1 cellular context compared by ENCODE assay signal in the genomic region with DNA sequence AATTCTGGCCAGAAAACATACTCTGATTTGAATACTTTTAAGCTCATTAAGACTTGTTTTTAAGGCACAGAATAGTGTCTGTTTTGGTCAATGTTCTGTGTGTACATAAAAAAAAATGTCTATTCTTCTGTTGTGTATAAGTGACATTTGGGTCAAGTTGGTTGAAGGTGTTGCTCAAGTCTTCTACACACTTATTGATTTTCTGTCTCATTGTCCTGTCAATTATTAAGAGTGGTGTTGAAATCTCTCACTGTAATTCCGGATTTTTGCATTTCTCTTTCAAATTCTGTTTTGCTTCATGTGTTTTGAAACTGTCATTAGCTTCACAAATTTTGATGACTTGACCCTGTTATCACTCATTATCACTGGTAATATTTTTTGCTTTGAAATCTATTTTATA.
TF ChIP-seq lines count a peak whose summit lies in the region.

No MANE protein-coding gene starts in this region.

TF ChIP-seq in HepG2, 621 proteins besides CTCF, POLR2A, EP300 and RAD21 (continued from another document):
- TF ChIP-seq, protein P1, sequence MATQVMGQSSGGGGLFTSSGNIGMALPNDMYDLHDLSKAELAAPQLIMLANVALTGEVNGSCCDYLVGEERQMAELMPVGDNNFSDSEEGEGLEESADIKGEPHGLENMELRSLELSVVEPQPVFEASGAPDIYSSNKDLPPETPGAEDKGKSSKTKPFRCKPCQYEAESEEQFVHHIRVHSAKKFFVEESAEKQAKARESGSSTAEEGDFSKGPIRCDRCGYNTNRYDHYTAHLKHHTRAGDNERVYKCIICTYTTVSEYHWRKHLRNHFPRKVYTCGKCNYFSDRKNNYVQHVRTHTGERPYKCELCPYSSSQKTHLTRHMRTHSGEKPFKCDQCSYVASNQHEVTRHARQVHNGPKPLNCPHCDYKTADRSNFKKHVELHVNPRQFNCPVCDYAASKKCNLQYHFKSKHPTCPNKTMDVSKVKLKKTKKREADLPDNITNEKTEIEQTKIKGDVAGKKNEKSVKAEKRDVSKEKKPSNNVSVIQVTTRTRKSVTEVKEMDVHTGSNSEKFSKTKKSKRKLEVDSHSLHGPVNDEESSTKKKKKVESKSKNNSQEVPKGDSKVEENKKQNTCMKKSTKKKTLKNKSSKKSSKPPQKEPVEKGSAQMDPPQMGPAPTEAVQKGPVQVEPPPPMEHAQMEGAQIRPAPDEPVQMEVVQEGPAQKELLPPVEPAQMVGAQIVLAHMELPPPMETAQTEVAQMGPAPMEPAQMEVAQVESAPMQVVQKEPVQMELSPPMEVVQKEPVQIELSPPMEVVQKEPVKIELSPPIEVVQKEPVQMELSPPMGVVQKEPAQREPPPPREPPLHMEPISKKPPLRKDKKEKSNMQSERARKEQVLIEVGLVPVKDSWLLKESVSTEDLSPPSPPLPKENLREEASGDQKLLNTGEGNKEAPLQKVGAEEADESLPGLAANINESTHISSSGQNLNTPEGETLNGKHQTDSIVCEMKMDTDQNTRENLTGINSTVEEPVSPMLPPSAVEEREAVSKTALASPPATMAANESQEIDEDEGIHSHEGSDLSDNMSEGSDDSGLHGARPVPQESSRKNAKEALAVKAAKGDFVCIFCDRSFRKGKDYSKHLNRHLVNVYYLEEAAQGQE (IDR thresholded peaks at IDR 0.05; ENCODE audit: borderline replicate concordance in 1 of 2, low read depth in 1 of 2, low read length in 2 of 2) = no peak
- no peak for TF ChIP-seq MAFK (conservative IDR thresholded peaks at IDR 0.05 in 1 of 2, IDR thresholded peaks at IDR 0.05 in 1 of 2; ENCODE audit: low read length in 2 of 2)
- no peak for TF ChIP-seq MXI1 (IDR thresholded peaks at IDR 0.05; ENCODE audit: borderline replicate concordance, low read depth, low read length)
- no peak for TF ChIP-seq ZNF225 (CRISPR knock-in tag; IDR thresholded peaks at IDR 0.05)
- TF ChIP-seq ZNF12 (CRISPR knock-in tag; IDR thresholded peaks at IDR 0.05) = 0 out of 2 replicates have a peak, but pooled peaks have one; percentile 36
- no peak for TF ChIP-seq EEA1 (CRISPR knock-in tag; IDR thresholded peaks at IDR 0.05; ENCODE audit: borderline replicate concordance)
- no peak for TF ChIP-seq BHLHE40 (IDR thresholded peaks at IDR 0.05; ENCODE audit: low read length)
- TF ChIP-seq MIXL1 (CRISPR knock-in tag; IDR thresholded peaks at IDR 0.05) = peak; percentile 52; the same call in 1 of the 2 replicates
- TF ChIP-seq, protein P2, sequence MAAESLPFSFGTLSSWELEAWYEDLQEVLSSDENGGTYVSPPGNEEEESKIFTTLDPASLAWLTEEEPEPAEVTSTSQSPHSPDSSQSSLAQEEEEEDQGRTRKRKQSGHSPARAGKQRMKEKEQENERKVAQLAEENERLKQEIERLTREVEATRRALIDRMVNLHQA (CRISPR knock-in tag; IDR thresholded peaks at IDR 0.05) = no peak
- TF ChIP-seq SRY (CRISPR knock-in tag; IDR thresholded peaks at IDR 0.05) = no peak
- TF ChIP-seq FOSL2 (CRISPR knock-in tag; IDR thresholded peaks at IDR 0.05) = no peak
- no peak for TF ChIP-seq RFX1 (IDR thresholded peaks at IDR 0.05)
- no peak for TF ChIP-seq ARNT2 (CRISPR knock-in tag; IDR thresholded peaks at IDR 0.05; ENCODE audit: low read depth)
- TF ChIP-seq JDP2 (CRISPR knock-in tag; IDR thresholded peaks at IDR 0.05; ENCODE audit: borderline replicate concordance) = no peak
- TF ChIP-seq, protein P3, sequence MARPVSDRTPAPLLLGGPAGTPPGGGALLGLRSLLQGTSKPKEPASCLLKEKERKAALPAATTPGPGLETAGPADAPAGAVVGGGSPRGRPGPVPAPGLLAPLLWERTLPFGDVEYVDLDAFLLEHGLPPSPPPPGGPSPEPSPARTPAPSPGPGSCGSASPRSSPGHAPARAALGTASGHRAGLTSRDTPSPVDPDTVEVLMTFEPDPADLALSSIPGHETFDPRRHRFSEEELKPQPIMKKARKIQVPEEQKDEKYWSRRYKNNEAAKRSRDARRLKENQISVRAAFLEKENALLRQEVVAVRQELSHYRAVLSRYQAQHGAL (CRISPR knock-in tag; IDR thresholded peaks at IDR 0.05; ENCODE audit: not compliant biosample characterization) = no peak
- TF ChIP-seq, protein P4, sequence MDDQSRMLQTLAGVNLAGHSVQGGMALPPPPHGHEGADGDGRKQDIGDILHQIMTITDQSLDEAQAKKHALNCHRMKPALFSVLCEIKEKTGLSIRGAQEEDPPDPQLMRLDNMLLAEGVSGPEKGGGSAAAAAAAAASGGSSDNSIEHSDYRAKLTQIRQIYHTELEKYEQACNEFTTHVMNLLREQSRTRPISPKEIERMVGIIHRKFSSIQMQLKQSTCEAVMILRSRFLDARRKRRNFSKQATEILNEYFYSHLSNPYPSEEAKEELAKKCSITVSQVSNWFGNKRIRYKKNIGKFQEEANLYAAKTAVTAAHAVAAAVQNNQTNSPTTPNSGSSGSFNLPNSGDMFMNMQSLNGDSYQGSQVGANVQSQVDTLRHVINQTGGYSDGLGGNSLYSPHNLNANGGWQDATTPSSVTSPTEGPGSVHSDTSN (CRISPR knock-in tag; IDR thresholded peaks at IDR 0.05; ENCODE audit: borderline replicate concordance) = no peak
- TF ChIP-seq, protein P5, sequence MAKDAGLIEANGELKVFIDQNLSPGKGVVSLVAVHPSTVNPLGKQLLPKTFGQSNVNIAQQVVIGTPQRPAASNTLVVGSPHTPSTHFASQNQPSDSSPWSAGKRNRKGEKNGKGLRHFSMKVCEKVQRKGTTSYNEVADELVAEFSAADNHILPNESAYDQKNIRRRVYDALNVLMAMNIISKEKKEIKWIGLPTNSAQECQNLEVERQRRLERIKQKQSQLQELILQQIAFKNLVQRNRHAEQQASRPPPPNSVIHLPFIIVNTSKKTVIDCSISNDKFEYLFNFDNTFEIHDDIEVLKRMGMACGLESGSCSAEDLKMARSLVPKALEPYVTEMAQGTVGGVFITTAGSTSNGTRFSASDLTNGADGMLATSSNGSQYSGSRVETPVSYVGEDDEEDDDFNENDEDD (CRISPR knock-in tag; IDR thresholded peaks at IDR 0.05; ENCODE audit: borderline replicate concordance) = no peak
- TF ChIP-seq, protein P6, sequence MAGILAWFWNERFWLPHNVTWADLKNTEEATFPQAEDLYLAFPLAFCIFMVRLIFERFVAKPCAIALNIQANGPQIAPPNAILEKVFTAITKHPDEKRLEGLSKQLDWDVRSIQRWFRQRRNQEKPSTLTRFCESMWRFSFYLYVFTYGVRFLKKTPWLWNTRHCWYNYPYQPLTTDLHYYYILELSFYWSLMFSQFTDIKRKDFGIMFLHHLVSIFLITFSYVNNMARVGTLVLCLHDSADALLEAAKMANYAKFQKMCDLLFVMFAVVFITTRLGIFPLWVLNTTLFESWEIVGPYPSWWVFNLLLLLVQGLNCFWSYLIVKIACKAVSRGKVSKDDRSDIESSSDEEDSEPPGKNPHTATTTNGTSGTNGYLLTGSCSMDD (CRISPR knock-in tag; IDR thresholded peaks at IDR 0.05) = no peak
- TF ChIP-seq ZNF317 (CRISPR knock-in tag; IDR thresholded peaks at IDR 0.05) = no peak
- peak in 1 of 2 experiments; percentile 68; a peak in 2 of 4 replicates for TF ChIP-seq NR2F1 (CRISPR knock-in tag; IDR thresholded peaks at IDR 0.05)
- TF ChIP-seq ZNF274 (CRISPR knock-in tag; IDR thresholded peaks at IDR 0.05) = no peak
- TF ChIP-seq RBAK (CRISPR knock-in tag; IDR thresholded peaks at IDR 0.05) = no peak
- no peak for TF ChIP-seq AHR (CRISPR knock-in tag; IDR thresholded peaks at IDR 0.05)
- TF ChIP-seq, protein P7, sequence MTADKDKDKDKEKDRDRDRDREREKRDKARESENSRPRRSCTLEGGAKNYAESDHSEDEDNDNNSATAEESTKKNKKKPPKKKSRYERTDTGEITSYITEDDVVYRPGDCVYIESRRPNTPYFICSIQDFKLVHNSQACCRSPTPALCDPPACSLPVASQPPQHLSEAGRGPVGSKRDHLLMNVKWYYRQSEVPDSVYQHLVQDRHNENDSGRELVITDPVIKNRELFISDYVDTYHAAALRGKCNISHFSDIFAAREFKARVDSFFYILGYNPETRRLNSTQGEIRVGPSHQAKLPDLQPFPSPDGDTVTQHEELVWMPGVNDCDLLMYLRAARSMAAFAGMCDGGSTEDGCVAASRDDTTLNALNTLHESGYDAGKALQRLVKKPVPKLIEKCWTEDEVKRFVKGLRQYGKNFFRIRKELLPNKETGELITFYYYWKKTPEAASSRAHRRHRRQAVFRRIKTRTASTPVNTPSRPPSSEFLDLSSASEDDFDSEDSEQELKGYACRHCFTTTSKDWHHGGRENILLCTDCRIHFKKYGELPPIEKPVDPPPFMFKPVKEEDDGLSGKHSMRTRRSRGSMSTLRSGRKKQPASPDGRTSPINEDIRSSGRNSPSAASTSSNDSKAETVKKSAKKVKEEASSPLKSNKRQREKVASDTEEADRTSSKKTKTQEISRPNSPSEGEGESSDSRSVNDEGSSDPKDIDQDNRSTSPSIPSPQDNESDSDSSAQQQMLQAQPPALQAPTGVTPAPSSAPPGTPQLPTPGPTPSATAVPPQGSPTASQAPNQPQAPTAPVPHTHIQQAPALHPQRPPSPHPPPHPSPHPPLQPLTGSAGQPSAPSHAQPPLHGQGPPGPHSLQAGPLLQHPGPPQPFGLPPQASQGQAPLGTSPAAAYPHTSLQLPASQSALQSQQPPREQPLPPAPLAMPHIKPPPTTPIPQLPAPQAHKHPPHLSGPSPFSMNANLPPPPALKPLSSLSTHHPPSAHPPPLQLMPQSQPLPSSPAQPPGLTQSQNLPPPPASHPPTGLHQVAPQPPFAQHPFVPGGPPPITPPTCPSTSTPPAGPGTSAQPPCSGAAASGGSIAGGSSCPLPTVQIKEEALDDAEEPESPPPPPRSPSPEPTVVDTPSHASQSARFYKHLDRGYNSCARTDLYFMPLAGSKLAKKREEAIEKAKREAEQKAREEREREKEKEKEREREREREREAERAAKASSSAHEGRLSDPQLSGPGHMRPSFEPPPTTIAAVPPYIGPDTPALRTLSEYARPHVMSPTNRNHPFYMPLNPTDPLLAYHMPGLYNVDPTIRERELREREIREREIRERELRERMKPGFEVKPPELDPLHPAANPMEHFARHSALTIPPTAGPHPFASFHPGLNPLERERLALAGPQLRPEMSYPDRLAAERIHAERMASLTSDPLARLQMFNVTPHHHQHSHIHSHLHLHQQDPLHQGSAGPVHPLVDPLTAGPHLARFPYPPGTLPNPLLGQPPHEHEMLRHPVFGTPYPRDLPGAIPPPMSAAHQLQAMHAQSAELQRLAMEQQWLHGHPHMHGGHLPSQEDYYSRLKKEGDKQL (CRISPR knock-in tag; IDR thresholded peaks at IDR 0.05; ENCODE audit: low read depth) = no peak
- TF ChIP-seq ZNF780A (CRISPR knock-in tag; IDR thresholded peaks at IDR 0.05) = no peak
- no peak for TF ChIP-seq SMAD3 (CRISPR knock-in tag; IDR thresholded peaks at IDR 0.05)
- TF ChIP-seq, protein P8, sequence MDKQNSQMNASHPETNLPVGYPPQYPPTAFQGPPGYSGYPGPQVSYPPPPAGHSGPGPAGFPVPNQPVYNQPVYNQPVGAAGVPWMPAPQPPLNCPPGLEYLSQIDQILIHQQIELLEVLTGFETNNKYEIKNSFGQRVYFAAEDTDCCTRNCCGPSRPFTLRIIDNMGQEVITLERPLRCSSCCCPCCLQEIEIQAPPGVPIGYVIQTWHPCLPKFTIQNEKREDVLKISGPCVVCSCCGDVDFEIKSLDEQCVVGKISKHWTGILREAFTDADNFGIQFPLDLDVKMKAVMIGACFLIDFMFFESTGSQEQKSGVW (CRISPR knock-in tag; IDR thresholded peaks at IDR 0.05; ENCODE audit: borderline replicate concordance) = no peak
- TF ChIP-seq RXRA (CRISPR knock-in tag; IDR thresholded peaks at IDR 0.05) = no peak
- TF ChIP-seq TCF7 (IDR thresholded peaks at IDR 0.05; ENCODE audit: low read depth) = no peak
- TF ChIP-seq, protein P9, sequence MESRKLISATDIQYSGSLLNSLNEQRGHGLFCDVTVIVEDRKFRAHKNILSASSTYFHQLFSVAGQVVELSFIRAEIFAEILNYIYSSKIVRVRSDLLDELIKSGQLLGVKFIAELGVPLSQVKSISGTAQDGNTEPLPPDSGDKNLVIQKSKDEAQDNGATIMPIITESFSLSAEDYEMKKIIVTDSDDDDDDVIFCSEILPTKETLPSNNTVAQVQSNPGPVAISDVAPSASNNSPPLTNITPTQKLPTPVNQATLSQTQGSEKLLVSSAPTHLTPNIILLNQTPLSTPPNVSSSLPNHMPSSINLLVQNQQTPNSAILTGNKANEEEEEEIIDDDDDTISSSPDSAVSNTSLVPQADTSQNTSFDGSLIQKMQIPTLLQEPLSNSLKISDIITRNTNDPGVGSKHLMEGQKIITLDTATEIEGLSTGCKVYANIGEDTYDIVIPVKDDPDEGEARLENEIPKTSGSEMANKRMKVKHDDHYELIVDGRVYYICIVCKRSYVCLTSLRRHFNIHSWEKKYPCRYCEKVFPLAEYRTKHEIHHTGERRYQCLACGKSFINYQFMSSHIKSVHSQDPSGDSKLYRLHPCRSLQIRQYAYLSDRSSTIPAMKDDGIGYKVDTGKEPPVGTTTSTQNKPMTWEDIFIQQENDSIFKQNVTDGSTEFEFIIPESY (CRISPR knock-in tag; IDR thresholded peaks at IDR 0.05) = no peak
- no peak for TF ChIP-seq RBFOX2 (IDR thresholded peaks at IDR 0.05; ENCODE audit: low read depth, low read length)
- no peak for TF ChIP-seq SNRNP70 (IDR thresholded peaks at IDR 0.05; ENCODE audit: low read depth, low read length)
- TF ChIP-seq NR2C2 (CRISPR knock-in tag; IDR thresholded peaks at IDR 0.05; ENCODE audit: borderline replicate concordance) = peak; percentile 43; the same call in 1 of the 2 replicates
- TF ChIP-seq TARDBP (CRISPR knock-in tag; IDR thresholded peaks at IDR 0.05) = no peak
- TF ChIP-seq, protein P10, sequence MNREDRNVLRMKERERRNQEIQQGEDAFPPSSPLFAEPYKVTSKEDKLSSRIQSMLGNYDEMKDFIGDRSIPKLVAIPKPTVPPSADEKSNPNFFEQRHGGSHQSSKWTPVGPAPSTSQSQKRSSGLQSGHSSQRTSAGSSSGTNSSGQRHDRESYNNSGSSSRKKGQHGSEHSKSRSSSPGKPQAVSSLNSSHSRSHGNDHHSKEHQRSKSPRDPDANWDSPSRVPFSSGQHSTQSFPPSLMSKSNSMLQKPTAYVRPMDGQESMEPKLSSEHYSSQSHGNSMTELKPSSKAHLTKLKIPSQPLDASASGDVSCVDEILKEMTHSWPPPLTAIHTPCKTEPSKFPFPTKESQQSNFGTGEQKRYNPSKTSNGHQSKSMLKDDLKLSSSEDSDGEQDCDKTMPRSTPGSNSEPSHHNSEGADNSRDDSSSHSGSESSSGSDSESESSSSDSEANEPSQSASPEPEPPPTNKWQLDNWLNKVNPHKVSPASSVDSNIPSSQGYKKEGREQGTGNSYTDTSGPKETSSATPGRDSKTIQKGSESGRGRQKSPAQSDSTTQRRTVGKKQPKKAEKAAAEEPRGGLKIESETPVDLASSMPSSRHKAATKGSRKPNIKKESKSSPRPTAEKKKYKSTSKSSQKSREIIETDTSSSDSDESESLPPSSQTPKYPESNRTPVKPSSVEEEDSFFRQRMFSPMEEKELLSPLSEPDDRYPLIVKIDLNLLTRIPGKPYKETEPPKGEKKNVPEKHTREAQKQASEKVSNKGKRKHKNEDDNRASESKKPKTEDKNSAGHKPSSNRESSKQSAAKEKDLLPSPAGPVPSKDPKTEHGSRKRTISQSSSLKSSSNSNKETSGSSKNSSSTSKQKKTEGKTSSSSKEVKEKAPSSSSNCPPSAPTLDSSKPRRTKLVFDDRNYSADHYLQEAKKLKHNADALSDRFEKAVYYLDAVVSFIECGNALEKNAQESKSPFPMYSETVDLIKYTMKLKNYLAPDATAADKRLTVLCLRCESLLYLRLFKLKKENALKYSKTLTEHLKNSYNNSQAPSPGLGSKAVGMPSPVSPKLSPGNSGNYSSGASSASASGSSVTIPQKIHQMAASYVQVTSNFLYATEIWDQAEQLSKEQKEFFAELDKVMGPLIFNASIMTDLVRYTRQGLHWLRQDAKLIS (CRISPR knock-in tag; IDR thresholded peaks at IDR 0.05) = no peak
- no peak for TF ChIP-seq FOXM1 (CRISPR knock-in tag; IDR thresholded peaks at IDR 0.05)
- no peak for TF ChIP-seq REL (CRISPR knock-in tag; conservative IDR thresholded peaks at IDR 0.05)
TF ChIP-seq in HepG2: peak in this region for 43.
